In genomic region chr15:81185896-81186295, GRCh38 we compare ENCODE assay signal across 32 cellular contexts. TPM values are rescaled to one million over a fixed set of nuclear protein-coding genes. Genes with fewer than 3 reads are reported as not detected.
"Had no signal": no experiment of that assay in that cellular context is flagged by ENCODE, and none has a peak within 500 bp of the region (broad histone marks: within the 10 kb centered on the region; RNA-seq: fewer than 3 reads in every experiment).

No MANE protein-coding gene starts in this region.

- H3K4me3 ChIP-seq: ascending aorta, cardiac muscle cell, SJSA1 had no signal

- H3K27me3 ChIP-seq: ascending aorta, SJSA1 had no signal

- H3K9ac ChIP-seq: SK-N-SH had no signal

- H3K27ac ChIP-seq: ascending aorta, cardiac muscle cell, SJSA1 had no signal

- ATAC-seq: activated T-cell treated with anti-CD3 and anti-CD28 coated beads, Interleukin-2, amount 50 U/mL, for 4 hours; Panc1 had no signal

- H3K9me2 ChIP-seq: SK-N-SH had no signal

- H3K4me2 ChIP-seq: SK-N-SH had no signal

- H3K36me3 ChIP-seq: ascending aorta, cardiac muscle cell, SJSA1 had no signal

- H3K9me3 ChIP-seq: ascending aorta, SJSA1, SK-N-SH had no signal

- DNase-seq: activated B cell treated with CpG ODN at 0.5 μM for 24 hours; activated CD4-positive, alpha-beta memory T cell treated with anti-CD3 and anti-CD28 coated beads for 36 hours; activated CD4-positive, alpha-beta T cell treated with anti-CD3 and anti-CD28 coated beads for 4 hours; activated CD4-positive, alpha-beta T cell treated with anti-CD3 and anti-CD28 coated beads, Interleukin-2, amount 50 U/mL, for 1 hour; activated CD4-positive, CD25-positive, alpha-beta regulatory T cell treated with anti-CD3 and anti-CD28 coated beads, Interleukin-2, amount 50 U/mL, for 72 hours; activated CD8-positive, alpha-beta memory T cell treated with anti-CD3 and anti-CD28 coated beads, Interleukin-2, amount 50 U/mL, for 4 hours; activated effector memory CD4-positive, alpha-beta T cell treated with Interleukin-2 at 50 U/mL for 16 hours; activated naive CD4-positive, alpha-beta T cell; activated naive CD4-positive, alpha-beta T cell treated with anti-CD3 and anti-CD28 coated beads, Interleukin-2, amount 50 U/mL, for 16 hours; activated naive CD8-positive, alpha-beta T cell treated with anti-CD3 and anti-CD28 coated beads for 36 hours; activated T-cell treated with anti-CD3 and anti-CD28 coated beads for 4 hours; activated T-cell treated with anti-CD3 and anti-CD28 coated beads, Interleukin-2, amount 50 U/mL, for 4 hours; amygdala; Karpas-422; KBM-7; NCI-H1105; NCI-H1436; NCI-H1694; NCI-H1930; NCI-H2081 treated with DMSO at 0.1 percent for 48 hours; NCI-H226; NCI-H446 treated with DMSO at 0.1 percent for 48 hours; NCI-H524; NCI-H69; SHP77; SK-N-SH had no signal

RNA-seq across cellular contexts. Expression of gene IL16, which starts 10.8 kb away (rescaled TPM):
- total RNA-seq: cardiac muscle cell, SJSA1 had no signal
- polyA plus RNA-seq: cardiac muscle cell, SK-N-SH had no signal

RNA-seq across cellular contexts. Expression of gene CFAP161, which starts 51.8 kb away (rescaled TPM):
- total RNA-seq: activated CD4-positive, alpha-beta memory T cell treated with anti-CD3 and anti-CD28 coated beads for 36 hours; activated naive CD8-positive, alpha-beta T cell treated with anti-CD3 and anti-CD28 coated beads for 36 hours; activated T-cell treated with anti-CD3 and anti-CD28 coated beads, Interleukin-2, amount 50 U/mL, for 4 hours; activated T-helper 1 cell treated with anti-CD3 and anti-CD28 coated beads, Interleukin-12 subunit alpha, Interleukin-12 subunit beta, Interleukin-2, Interleukin-4 antibody, amounts not matched to agents 30 ng/mL and 10 ng/mL and 1 ng/mL, durations not matched to agents 14 hours and 24 hours and 36 hours; ascending aorta; cardiac muscle cell; MCF 10A; SJSA1 had no signal
- polyA plus RNA-seq: cardiac muscle cell had no signal
